18 cellular contexts compared by ENCODE assay signal in the genomic region with DNA sequence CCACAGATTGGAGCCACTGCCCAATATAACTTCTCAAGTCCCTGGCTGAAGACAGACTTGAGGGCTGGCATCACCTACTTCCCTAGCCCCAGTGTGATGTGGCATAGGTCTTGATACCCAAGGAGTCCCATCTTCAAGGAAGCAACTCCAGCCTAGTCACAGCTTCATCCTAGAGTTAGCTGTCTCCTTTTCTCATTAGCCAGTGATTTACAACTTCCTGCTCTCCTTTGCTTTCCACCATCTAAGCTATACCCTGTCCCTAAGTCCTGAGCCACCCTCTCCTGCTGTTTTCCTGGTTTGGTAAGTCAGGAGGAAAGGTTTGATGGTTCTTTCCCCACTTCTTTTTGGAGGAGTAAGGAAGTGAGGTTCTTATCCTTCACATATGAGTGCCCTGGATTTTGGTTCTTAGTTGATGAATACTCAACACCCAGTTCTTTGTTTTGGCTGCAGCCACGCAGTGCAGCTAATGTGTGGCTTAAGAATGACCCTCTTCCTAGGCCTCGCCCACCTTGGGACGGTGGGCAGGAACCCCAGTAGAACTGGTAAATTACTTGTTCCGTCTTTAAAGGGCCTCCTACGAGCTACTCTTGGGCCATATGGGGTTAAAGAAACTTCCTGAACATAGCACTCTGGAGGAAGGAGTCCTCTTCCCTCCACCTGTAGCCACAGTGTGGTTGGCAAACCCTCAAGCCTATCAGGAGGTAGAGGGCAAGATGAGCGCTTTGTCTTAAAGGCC. TPM values are rescaled to one million over a fixed set of nuclear protein-coding genes. Genes with fewer than 3 reads are reported as not detected.
A peak's percentile ranks its signal among the peaks of the same experiment; 100 is the strongest.
DNase-seq lines count a peak whose midpoint lies in the region; ATAC-seq and TF ChIP-seq lines count a peak whose summit lies in the region.
"Had no signal": no experiment of that assay in that cellular context is flagged by ENCODE, and none has a peak within 500 bp of the region (broad histone marks: within the 10 kb centered on the region; RNA-seq: fewer than 3 reads in every experiment).

No MANE protein-coding gene starts in this region.

- H3K79me1 ChIP-seq in H9 (ENCODE audit: insufficient read depth, low read depth, low read length, poor library complexity, severe bottlenecking): no peaks in the 10 kb centered on the region

- H3K27ac ChIP-seq in H9 (ENCODE audit: insufficient read length, low read depth, low read length): no peak overlapping the region
- H3K27ac ChIP-seq: GM23248, PC-9 had no signal

- H3K27me3 Mint-ChIP-seq in activated naive CD4-positive, alpha-beta T cell treated with anti-CD3 and anti-CD28 coated beads, Interleukin-2, amount 10 ng/mL, durations not matched to agents 7 days and 5 days: no peaks in the 10 kb centered on the region
- no peaks in the 10 kb centered on the region for H3K27me3 Mint-ChIP-seq in H9 (ENCODE audit: low read depth)
- H3K27me3 Mint-ChIP-seq in activated CD4-positive, alpha-beta T cell treated with anti-CD3 and anti-CD28 coated beads, Interleukin-2, amount 10 ng/mL, durations not matched to agents 24 days and 14 days: no peaks in the 10 kb centered on the region

- CTCF ChIA-PET in activated naive CD4-positive, alpha-beta T cell treated with anti-CD3 and anti-CD28 coated beads, Interleukin-2, amount 10 ng/mL, durations not matched to agents 7 days and 5 days (lab: Charles Lee): no interaction called here

- peaks cover 28% of the 10 kb centered on the region for H3K36me3 Mint-ChIP-seq in activated naive CD4-positive, alpha-beta T cell treated with anti-CD3 and anti-CD28 coated beads, Interleukin-2, amount 10 ng/mL, durations not matched to agents 7 days and 5 days
- peaks cover 14 to 58% (median 46%) of the 10 kb centered on the region in 3 experiments for H3K36me3 Mint-ChIP-seq in H9 (ENCODE audit: insufficient read depth in 1 of 3, low read depth in 3 of 3)
- H3K36me3 Mint-ChIP-seq in activated CD4-positive, alpha-beta T cell treated with anti-CD3 and anti-CD28 coated beads, Interleukin-2, amount 10 ng/mL, durations not matched to agents 24 days and 14 days (ENCODE audit: low read depth): peaks cover 28% of the 10 kb centered on the region

- no peak overlapping the region for H2BK120ac ChIP-seq in H9 (ENCODE audit: low read depth, low read length, poor library complexity, severe bottlenecking)

- no peak overlapping the region for H2AFZ ChIP-seq in H9 (ENCODE audit: low read length)
- H2AFZ ChIP-seq: GM23248, PC-9 had no signal

- no peak overlapping the region for H2BK12ac ChIP-seq in H9 (ENCODE audit: insufficient read length, low read depth, low read length)

- no peak for TF ChIP-seq CTCF in H9 (conservative IDR thresholded peaks at IDR 0.05)

- H3K4me2 ChIP-seq in H9 (ENCODE audit: insufficient read depth, insufficient read length, low read length): no peak overlapping the region
- H3K4me2 ChIP-seq: PC-9 had no signal

- no peak overlapping the region for H4K8ac ChIP-seq in H9 (replicated peaks; ENCODE audit: insufficient read length, low read depth, low read length)

- H3K79me2 ChIP-seq in H9 (ENCODE audit: insufficient read depth, low read length): no peaks in the 10 kb centered on the region

- no peak overlapping the region for H3T11ph ChIP-seq in H9 (ENCODE audit: low read length)

- H3K56ac ChIP-seq in H9 (ENCODE audit: insufficient read length, low read depth, low read length): no peak overlapping the region

- H3K23ac ChIP-seq in H9 (ENCODE audit: insufficient read length, low read depth, low read length): no peak overlapping the region

- H3K9me3 ChIP-seq in H9 (ENCODE audit: control insufficient read depth, low read depth, low read length): no peaks in the 10 kb centered on the region

- H3K4me1 Mint-ChIP-seq in activated naive CD4-positive, alpha-beta T cell treated with anti-CD3 and anti-CD28 coated beads, Interleukin-2, amount 10 ng/mL, durations not matched to agents 7 days and 5 days: peaks cover 36% of the 10 kb centered on the region
- H3K4me1 Mint-ChIP-seq in H9: peaks cover 24 to 27% of the 10 kb centered on the region in 2 experiments
- H3K4me1 Mint-ChIP-seq in activated CD4-positive, alpha-beta T cell treated with anti-CD3 and anti-CD28 coated beads, Interleukin-2, amount 10 ng/mL, durations not matched to agents 24 days and 14 days: peaks cover 17% of the 10 kb centered on the region

- no peak overlapping the region for H3K18ac ChIP-seq in H9 (ENCODE audit: insufficient read length, low read depth, low read length)

- H3K4me3 Mint-ChIP-seq in activated naive CD4-positive, alpha-beta T cell treated with anti-CD3 and anti-CD28 coated beads, Interleukin-2, amount 10 ng/mL, durations not matched to agents 7 days and 5 days: no peak overlapping the region
- H3K4me3 Mint-ChIP-seq in H9: no peak overlapping the region; a peak in 1 of 5 replicates
- H3K4me3 Mint-ChIP-seq in activated CD4-positive, alpha-beta T cell treated with anti-CD3 and anti-CD28 coated beads, Interleukin-2, amount 10 ng/mL, durations not matched to agents 24 days and 14 days: no peak overlapping the region

- no peak for DNase-seq in activated naive CD4-positive, alpha-beta T cell treated with anti-CD3 and anti-CD28 coated beads, Interleukin-2, amount 10 ng/mL, durations not matched to agents 7 days and 5 days
- no peak for DNase-seq in activated naive CD4-positive, alpha-beta T cell treated with anti-CD3 and anti-CD28 coated beads, Interleukin-2, amount 50 U/mL, for 16 hours
- no peak for DNase-seq in H9
- peak; percentile 19 for DNase-seq in left lobe of liver (ENCODE audit: low spot score)
- DNase-seq in ureter (ENCODE audit: low spot score): peak; percentile 7
- DNase-seq in NCI-H2227 treated with DMSO at 0.1 percent for 48 hours (lab: John Stamatoyannopoulos, UW): no peak
- no peak for DNase-seq in activated CD4-positive, alpha-beta T cell treated with anti-CD3 and anti-CD28 coated beads, Interleukin-2, amount 10 ng/mL, durations not matched to agents 24 days and 14 days
- DNase-seq: AML-193, GM23248, NCI-H1417 treated with DMSO at 0.1 percent for 48 hours, NCI-H1930, NCI-H2171, NCI-H510A, NCI-H82, PC-9 had no signal

- no peak overlapping the region for H2BK15ac ChIP-seq in H9 (ENCODE audit: low read depth, low read length)

- H3K27ac Mint-ChIP-seq in activated naive CD4-positive, alpha-beta T cell treated with anti-CD3 and anti-CD28 coated beads, Interleukin-2, amount 10 ng/mL, durations not matched to agents 7 days and 5 days: peak overlapping the region; percentile 71
- peak overlapping the region in 2 of 3 experiments; percentile 5 to 66; a peak in 2 of 7 replicates for H3K27ac Mint-ChIP-seq in H9
- no peak overlapping the region for H3K27ac Mint-ChIP-seq in activated CD4-positive, alpha-beta T cell treated with anti-CD3 and anti-CD28 coated beads, Interleukin-2, amount 10 ng/mL, durations not matched to agents 24 days and 14 days

- H2BK20ac ChIP-seq in H9 (ENCODE audit: low read depth, low read length, poor library complexity, severe bottlenecking): no peak overlapping the region

- H3K4me1 ChIP-seq in H9 (ENCODE audit: insufficient read depth, low read length): peaks cover 2% of the 10 kb centered on the region; the same call in 1 of the 2 replicates

- no peak overlapping the region for H3K14ac ChIP-seq in H9 (ENCODE audit: insufficient read depth, low read length)

- no CpG with 5 or more reads among the region's 6 CpGs for WGBS in H9 (ENCODE audit: extremely low coverage, insufficient read length, low lambda C conversion rate)

- H3K23me2 ChIP-seq in H9 (ENCODE audit: insufficient read length, low read depth, low read length, poor library complexity, severe bottlenecking): no peaks in the 10 kb centered on the region

- H3K27me3 ChIP-seq in H9 (ENCODE audit: insufficient read depth, low read length): no peaks in the 10 kb centered on the region

- no peak for ATAC-seq in left lobe of liver
- ATAC-seq in HG02852 (IDR thresholded peaks at IDR 0.05; ENCODE audit: unreplicated experiment): no peak
- ATAC-seq: HCT116 had no signal

- no peaks in the 10 kb centered on the region for H4K20me1 ChIP-seq in H9 (ENCODE audit: control insufficient read depth, insufficient read depth, insufficient read length)

- no peak overlapping the region for H4K91ac ChIP-seq in H9 (ENCODE audit: insufficient read length, low read depth, low read length)

- intact Hi-C loops in activated CD4-positive, alpha-beta T cell treated with anti-CD3 and anti-CD28 coated beads, Interleukin-2, amount 10 ng/mL, durations not matched to agents 24 days and 14 days (cut with micrococcal nuclease): no loop called here

- H4K5ac ChIP-seq in H9 (ENCODE audit: insufficient read length, low read depth, low read length): no peak overlapping the region

- H2BK5ac ChIP-seq in H9 (ENCODE audit: insufficient read length, low read length): no peak overlapping the region

- H3K9ac ChIP-seq in H9 (ENCODE audit: extremely low read depth, insufficient read length, low read length): no peak overlapping the region
- H3K9ac ChIP-seq: GM23248 had no signal

- no peak overlapping the region for H3K4ac ChIP-seq in H9 (ENCODE audit: low read depth, low read length)

- no peaks in the 10 kb centered on the region for H3K9me3 Mint-ChIP-seq in activated naive CD4-positive, alpha-beta T cell treated with anti-CD3 and anti-CD28 coated beads, Interleukin-2, amount 10 ng/mL, durations not matched to agents 7 days and 5 days
- H3K9me3 Mint-ChIP-seq in H9: no peaks in the 10 kb centered on the region
- H3K9me3 Mint-ChIP-seq in activated CD4-positive, alpha-beta T cell treated with anti-CD3 and anti-CD28 coated beads, Interleukin-2, amount 10 ng/mL, durations not matched to agents 24 days and 14 days: no peaks in the 10 kb centered on the region

- no peak overlapping the region for H2AK5ac ChIP-seq in H9 (ENCODE audit: insufficient read length, low read length)

RNA-seq across cellular contexts. Expression of a gene that starts 3.9 kb away (rescaled TPM):
- total RNA-seq in H9 (2021): 0.79 TPM in 1 of 2 replicates, not detected in the other
- total RNA-seq in left lobe of liver: 292 TPM
- 342 TPM for total RNA-seq in ureter
- not detected in 2 replicates for total RNA-seq in activated CD4-positive, alpha-beta T cell treated with anti-CD3 and anti-CD28 coated beads, Interleukin-2, amount 10 ng/mL, durations not matched to agents 24 days and 14 days
- total RNA-seq: GM23248, SK-MEL-5 had no signal

RNA-seq across cellular contexts. Expression of a gene that starts 25.7 kb away (rescaled TPM):
- total RNA-seq in H9 (2021) (53.7 and 54.3 TPM in 2 replicates), left lobe of liver (6.8 TPM), ureter (71.4 TPM)
- total RNA-seq in activated CD4-positive, alpha-beta T cell treated with anti-CD3 and anti-CD28 coated beads, Interleukin-2, amount 10 ng/mL, durations not matched to agents 24 days and 14 days: 6.2 and 6.9 TPM in 2 replicates

RNA-seq across cellular contexts. Expression of a gene that starts 32.2 kb away (rescaled TPM):
- total RNA-seq in H9 (2021) (49.5 and 58.7 TPM in 2 replicates), left lobe of liver (25.2 TPM), ureter (57.3 TPM)
- 53.5 and 54.9 TPM in 2 replicates for total RNA-seq in activated CD4-positive, alpha-beta T cell treated with anti-CD3 and anti-CD28 coated beads, Interleukin-2, amount 10 ng/mL, durations not matched to agents 24 days and 14 days

RNA-seq across cellular contexts. Expression of a gene that starts 40.2 kb away (rescaled TPM):
- total RNA-seq in H9 (2021) (17.4 and 20.7 TPM in 2 replicates), left lobe of liver (9.9 TPM), ureter (28.3 TPM)
- 18.9 and 19.1 TPM in 2 replicates for total RNA-seq in activated CD4-positive, alpha-beta T cell treated with anti-CD3 and anti-CD28 coated beads, Interleukin-2, amount 10 ng/mL, durations not matched to agents 24 days and 14 days

Comparison
In these comparisons a context has a peak if more than half of its experiments do, and no peak if none do; other contexts are left out.
1. DNase-seq: peak in left lobe of liver (single experiment) and ureter (single experiment); none in activated naive CD4-positive, alpha-beta T cell treated with anti-CD3 and anti-CD28 coated beads, Interleukin-2, amount 10 ng/mL, durations not matched to agents 7 days and 5 days (single experiment), activated naive CD4-positive, alpha-beta T cell treated with anti-CD3 and anti-CD28 coated beads, Interleukin-2, amount 50 U/mL, for 16 hours (single experiment), H9 (single experiment), NCI-H2227 treated with DMSO at 0.1 percent for 48 hours (single experiment) and activated CD4-positive, alpha-beta T cell treated with anti-CD3 and anti-CD28 coated beads, Interleukin-2, amount 10 ng/mL, durations not matched to agents 24 days and 14 days (single experiment).
2. RNA of a gene that starts 3.9 kb away (total RNA-seq): 342 TPM in ureter (single experiment) and 292 TPM in left lobe of liver (single experiment); 0.79 TPM in H9 and not detected in activated CD4-positive, alpha-beta T cell treated with anti-CD3 and anti-CD28 coated beads, Interleukin-2, amount 10 ng/mL, durations not matched to agents 24 days and 14 days; every median in the first group is over 100 times any median in the second.